27 cellular contexts compared by ENCODE assay signal in genomic region chr14:70133461-70133860, GRCh38.
"Had no signal": no experiment of that assay in that cellular context is flagged by ENCODE, and none has a peak within 500 bp of the region (broad histone marks: within the 10 kb centered on the region; RNA-seq: fewer than 3 reads in every experiment).

No MANE protein-coding gene starts in this region.

- H3K4me3 ChIP-seq: stomach, suprapubic skin, testis, thoracic aorta, tibial artery, tibial nerve, transverse colon, upper lobe of left lung, upper lobe of right lung, uterus, vagina had no signal

- ATAC-seq: stimulated activated effector memory CD8-positive, alpha-beta T cell treated with anti-CD3 and anti-CD28 coated beads, Interleukin-12 subunit alpha, Interleukin-12 subunit beta, amount 100 ng/mL, for 72 hours; stimulated activated memory B cell treated with anti-CD40 and anti-IgM and Interleukin-4, amounts not matched to agents 10 μg/mL and 1 μg/mL and 100 μg/mL, for 72 hours; stimulated activated naive B cell treated with anti-CD40 and anti-IgM and Interleukin-4, amounts not matched to agents 10 μg/mL and 1 μg/mL and 100 μg/mL, for 72 hours; stimulated activated naive CD8-positive, alpha-beta T cell treated with anti-CD3 and anti-CD28 coated beads, Interleukin-15, amount 100 ng/mL, for 72 hours; stimulated activated naive CD8-positive, alpha-beta T cell treated with anti-CD3 and anti-CD28 coated beads, Interleukin-15, Interleukin-2, amounts not matched to agents 100 U/mL and 50 U/mL, for 24 hours; upper lobe of right lung had no signal

- H3K9me3 ChIP-seq: stomach, suprapubic skin, testis, thoracic aorta, tibial artery, tibial nerve, transverse colon, upper lobe of left lung, upper lobe of right lung, uterus, vagina had no signal

- H3K36me3 ChIP-seq: stomach, suprapubic skin, thoracic aorta, tibial artery, tibial nerve, transverse colon, upper lobe of left lung, upper lobe of right lung, uterus, vagina had no signal

- H3K27ac ChIP-seq: stomach, suprapubic skin, testis, thoracic aorta, tibial artery, tibial nerve, transverse colon, upper lobe of left lung, upper lobe of right lung, uterus, vagina had no signal

- H3K27me3 ChIP-seq: suprapubic skin, testis, tibial nerve, transverse colon, upper lobe of left lung, uterus, vagina had no signal

- H3K9me3 Mint-ChIP-seq: stimulated activated effector memory CD8-positive, alpha-beta T cell treated with anti-CD3 and anti-CD28 coated beads, Interleukin-12 subunit alpha, Interleukin-12 subunit beta, amount 100 ng/mL, for 72 hours; stimulated activated memory B cell treated with anti-CD40 and anti-IgM and Interleukin-4, amounts not matched to agents 10 μg/mL and 1 μg/mL and 100 μg/mL, for 72 hours; stimulated activated naive B cell treated with anti-CD40 and anti-IgM and Interleukin-4, amounts not matched to agents 10 μg/mL and 1 μg/mL and 100 μg/mL, for 72 hours; stimulated activated naive CD8-positive, alpha-beta T cell treated with anti-CD3 and anti-CD28 coated beads, Interleukin-15, amount 100 ng/mL, for 72 hours; stimulated activated naive CD8-positive, alpha-beta T cell treated with anti-CD3 and anti-CD28 coated beads, Interleukin-15, Interleukin-2, amounts not matched to agents 100 ng/mL and 50 ng/mL, for 24 hours; type B pancreatic cell had no signal

- H3K4me1 Mint-ChIP-seq: stimulated activated effector memory CD8-positive, alpha-beta T cell treated with anti-CD3 and anti-CD28 coated beads, Interleukin-12 subunit alpha, Interleukin-12 subunit beta, amount 100 ng/mL, for 72 hours; stimulated activated memory B cell treated with anti-CD40 and anti-IgM and Interleukin-4, amounts not matched to agents 10 μg/mL and 1 μg/mL and 100 μg/mL, for 72 hours; stimulated activated naive B cell treated with anti-CD40 and anti-IgM and Interleukin-4, amounts not matched to agents 10 μg/mL and 1 μg/mL and 100 μg/mL, for 72 hours; stimulated activated naive CD8-positive, alpha-beta T cell treated with anti-CD3 and anti-CD28 coated beads, Interleukin-15, amount 100 ng/mL, for 72 hours had no signal

- H3K4me3 Mint-ChIP-seq: stimulated activated effector memory CD8-positive, alpha-beta T cell treated with anti-CD3 and anti-CD28 coated beads, Interleukin-12 subunit alpha, Interleukin-12 subunit beta, amount 100 ng/mL, for 72 hours; stimulated activated memory B cell treated with anti-CD40 and anti-IgM and Interleukin-4, amounts not matched to agents 10 μg/mL and 1 μg/mL and 100 μg/mL, for 72 hours; stimulated activated naive B cell treated with anti-CD40 and anti-IgM and Interleukin-4, amounts not matched to agents 10 μg/mL and 1 μg/mL and 100 μg/mL, for 72 hours; stimulated activated naive CD8-positive, alpha-beta T cell treated with anti-CD3 and anti-CD28 coated beads, Interleukin-15, amount 100 ng/mL, for 72 hours; stimulated activated naive CD8-positive, alpha-beta T cell treated with anti-CD3 and anti-CD28 coated beads, Interleukin-15, Interleukin-2, amounts not matched to agents 100 ng/mL and 50 ng/mL, for 24 hours; type B pancreatic cell had no signal

- H3K4me1 ChIP-seq: stomach, suprapubic skin, testis, tibial artery, tibial nerve, transverse colon, upper lobe of left lung, upper lobe of right lung, uterus, vagina had no signal

- DNase-seq: stimulated activated CD4-positive, alpha-beta T cell treated with anti-CD3 and anti-CD28 coated beads, Interleukin-2, amount 100 ng/mL, for 48 hours; stimulated activated CD4-positive, alpha-beta T cell treated with anti-CD3 and anti-CD28 coated beads, Interleukin-4, amount 100 ng/mL, for 1 hour; stimulated activated CD4-positive, alpha-beta T cell treated with anti-CD3 and anti-CD28 coated beads, Interleukin-4, amount 100 ng/mL, for 24 hours; stimulated activated CD4-positive, alpha-beta T cell treated with anti-CD3 and anti-CD28 coated beads, Interleukin-4, amount 100 ng/mL, for 4 hours; stimulated activated CD8-positive, alpha-beta memory T cell treated with anti-CD3 and anti-CD28 coated beads, Interleukin-4, amount 100 ng/mL, for 48 hours; stimulated activated naive B cell treated with anti-CD40 and anti-IgM and Interleukin-4, amounts not matched to agents 10 μg/mL and 1 μg/mL and 100 μg/mL, for 72 hours; stimulated activated naive CD4-positive, alpha-beta T cell; stimulated activated naive CD4-positive, alpha-beta T cell treated with Interleukin-2 at 50 U/mL for 16 hours; stimulated activated naive CD8-positive, alpha-beta T cell treated with anti-CD3 and anti-CD28 coated beads, Interleukin-15, amount 100 ng/mL, for 72 hours; stimulated activated naive CD8-positive, alpha-beta T cell treated with anti-CD3 and anti-CD28 coated beads, Interleukin-15, Interleukin-2, amounts not matched to agents 100 U/mL and 50 U/mL, for 24 hours; stomach; substantia nigra; testis; tibial artery; transverse colon; trophoblast cell; upper lobe of left lung; upper lobe of right lung; uterus had no signal

- H3K27ac Mint-ChIP-seq: stimulated activated effector memory CD8-positive, alpha-beta T cell treated with anti-CD3 and anti-CD28 coated beads, Interleukin-12 subunit alpha, Interleukin-12 subunit beta, amount 100 ng/mL, for 72 hours; stimulated activated memory B cell treated with anti-CD40 and anti-IgM and Interleukin-4, amounts not matched to agents 10 μg/mL and 1 μg/mL and 100 μg/mL, for 72 hours; stimulated activated naive B cell treated with anti-CD40 and anti-IgM and Interleukin-4, amounts not matched to agents 10 μg/mL and 1 μg/mL and 100 μg/mL, for 72 hours; stimulated activated naive CD8-positive, alpha-beta T cell treated with anti-CD3 and anti-CD28 coated beads, Interleukin-15, amount 100 ng/mL, for 72 hours; stimulated activated naive CD8-positive, alpha-beta T cell treated with anti-CD3 and anti-CD28 coated beads, Interleukin-15, Interleukin-2, amounts not matched to agents 100 ng/mL and 50 ng/mL, for 24 hours; type B pancreatic cell had no signal

- H3K36me3 Mint-ChIP-seq: stimulated activated effector memory CD8-positive, alpha-beta T cell treated with anti-CD3 and anti-CD28 coated beads, Interleukin-12 subunit alpha, Interleukin-12 subunit beta, amount 100 ng/mL, for 72 hours; stimulated activated memory B cell treated with anti-CD40 and anti-IgM and Interleukin-4, amounts not matched to agents 10 μg/mL and 1 μg/mL and 100 μg/mL, for 72 hours; stimulated activated naive B cell treated with anti-CD40 and anti-IgM and Interleukin-4, amounts not matched to agents 10 μg/mL and 1 μg/mL and 100 μg/mL, for 72 hours; type B pancreatic cell had no signal
